15 cellular contexts compared by ENCODE assay signal in the genomic region with DNA sequence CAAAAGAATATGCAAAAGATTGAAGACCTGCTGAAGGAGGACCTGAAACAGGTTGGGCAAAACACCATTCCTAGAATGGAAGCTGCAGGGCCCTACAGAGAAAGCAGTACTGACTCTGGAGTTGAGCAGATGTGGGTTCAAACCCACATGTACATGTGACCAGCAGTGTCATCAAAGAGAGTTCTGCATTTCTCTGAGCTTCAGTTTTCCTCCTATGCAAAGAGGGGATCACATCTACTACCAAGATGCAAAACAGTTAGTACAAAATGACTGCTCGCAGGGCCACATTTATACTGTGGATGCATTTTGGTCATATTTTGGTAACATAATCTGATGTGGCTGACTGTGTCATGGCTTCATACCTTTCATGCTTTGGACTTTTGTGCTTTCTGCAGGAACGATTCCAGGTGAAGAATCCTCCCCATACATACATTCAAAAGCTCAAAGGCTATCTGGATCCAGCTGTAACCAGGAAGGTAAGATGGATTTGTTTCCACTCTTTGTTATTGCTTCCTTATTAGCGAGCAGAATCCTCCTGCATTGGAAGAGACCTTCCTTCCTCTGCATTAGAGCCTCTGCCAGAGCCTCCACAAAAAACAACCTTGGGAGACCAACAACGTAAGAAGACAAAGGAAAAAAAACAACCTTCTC.
DNase-seq lines count a peak whose midpoint lies in the region; ATAC-seq and TF ChIP-seq lines count a peak whose summit lies in the region.
"Had no signal": no experiment of that assay in that cellular context is flagged by ENCODE, and none has a peak within 500 bp of the region (broad histone marks: within the 10 kb centered on the region; RNA-seq: fewer than 3 reads in every experiment).

No MANE protein-coding gene starts in this region.

- H3K4me3 ChIP-seq in RWPE2 (ENCODE audit: severe bottlenecking) (no peak overlapping the region), hepatocyte (no peak overlapping the region), sigmoid colon (no peak overlapping the region)
- H3K4me3 ChIP-seq: SK-N-MC had no signal

- no peak overlapping the region for H2AFZ ChIP-seq in hepatocyte

- peaks cover 32% of the 10 kb centered on the region for H3K79me2 ChIP-seq in hepatocyte

- peaks cover 21% of the 10 kb centered on the region for H3K4me1 ChIP-seq in RWPE2 (ENCODE audit: insufficient read depth, poor library complexity, severe bottlenecking)
- H3K4me1 ChIP-seq in hepatocyte (ENCODE audit: insufficient read depth), result peaks cover 36% of the 10 kb centered on the region
- peaks cover 0 to 17% (median 15%) of the 10 kb centered on the region in 4 donors for H3K4me1 ChIP-seq in sigmoid colon

- TF ChIP-seq EP300 in sigmoid colon (IDR thresholded peaks at IDR 0.05), result no peak

- H3K4me2 ChIP-seq in hepatocyte, result peak overlapping the region; percentile 24

- intact Hi-C loops in sigmoid colon (cut with DNase I), result no loop called here

- H3K27ac ChIP-seq in RWPE2 (ENCODE audit: poor library complexity, severe bottlenecking), result peak overlapping the region; percentile 84
- H3K27ac ChIP-seq in hepatocyte, result peak overlapping the region; percentile 94
- peak overlapping the region in 3 of 4 donors; percentile 42 to 73 (median 63) for H3K27ac ChIP-seq in sigmoid colon
- H3K27ac ChIP-seq: SK-N-MC had no signal

- DNase-seq in RWPE2 (ENCODE audit: low spot score), result no peak
- DNase-seq in hepatocyte (ENCODE audit: low spot score), result no peak
- DNase-seq in sigmoid colon, result no peak
- DNase-seq in stimulated activated naive CD4-positive, alpha-beta T cell treated with Interleukin-2 at 50 U/mL for 16 hours (lab: John Stamatoyannopoulos, UW), result no peak
- DNase-seq in DMS53 treated with DMSO at 0.1 percent for 48 hours (lab: John Stamatoyannopoulos, UW; ENCODE audit: unreplicated experiment), result no peak
- no peak for DNase-seq in putamen (ENCODE audit: low spot score)
- DNase-seq: activated CD4-positive, alpha-beta T cell treated with anti-CD3 and anti-CD28 coated beads, Interleukin-2, amount 10 ng/mL, durations not matched to agents 24 days and 14 days; activated gamma-delta T cell; CD4-positive, CD25-positive, alpha-beta regulatory T cell; cortex of kidney; H7; NCI-H510A treated with DMSO at 0.1 percent for 48 hours had no signal

- TF ChIP-seq CTCF in RWPE2 (IDR thresholded peaks at IDR 0.05; ENCODE audit: poor library complexity, severe bottlenecking), result no peak
- TF ChIP-seq CTCF in hepatocyte (IDR thresholded peaks at IDR 0.05; ENCODE audit: poor library complexity), result no peak
- no peak for TF ChIP-seq CTCF in sigmoid colon (IDR thresholded peaks at IDR 0.05)

- WGBS in hepatocyte (ENCODE audit: low lambda C conversion rate, missing lambda C conversion rate), result 75% methylated on average over 4 of the region's 4 CpGs
- 37 to 73% methylated on average over 4 of the region's 4 CpGs for WGBS in sigmoid colon, 2 donors

- H3K27me3 ChIP-seq in RWPE2 (ENCODE audit: insufficient read depth, poor library complexity, severe bottlenecking) (no peaks in the 10 kb centered on the region), hepatocyte (no peaks in the 10 kb centered on the region), sigmoid colon (no peaks in the 10 kb centered on the region)

- peaks cover 6% of the 10 kb centered on the region; the same call in 1 of the 2 replicates for H3K36me3 ChIP-seq in RWPE2 (ENCODE audit: low read depth)
- no peaks in the 10 kb centered on the region for H3K36me3 ChIP-seq in hepatocyte (replicated peaks; ENCODE audit: insufficient read depth, low read depth)
- H3K36me3 ChIP-seq in sigmoid colon, result no peaks in the 10 kb centered on the region

- peak; percentile 65 for ATAC-seq in GM19351 (IDR thresholded peaks at IDR 0.05; ENCODE audit: unreplicated experiment)
- peak; percentile 20 for ATAC-seq in RWPE2 (ENCODE audit: low read depth)
- ATAC-seq in GM18511 (IDR thresholded peaks at IDR 0.05; ENCODE audit: unreplicated experiment), result no peak

- no peaks in the 10 kb centered on the region for H4K20me1 ChIP-seq in hepatocyte (ENCODE audit: insufficient read depth, poor library complexity, severe bottlenecking)

- no peaks in the 10 kb centered on the region for H3K9me2 ChIP-seq in hepatocyte (replicated peaks; ENCODE audit: insufficient read depth)

- H3K9me3 ChIP-seq in RWPE2 (ENCODE audit: severe bottlenecking) (no peaks in the 10 kb centered on the region), hepatocyte (ENCODE audit: low read depth) (no peaks in the 10 kb centered on the region), sigmoid colon (no peaks in the 10 kb centered on the region)

- TF ChIP-seq POLR2A in sigmoid colon (IDR thresholded peaks at IDR 0.05), result no peak
